ENCODE assay signal across 1 cellular context in genomic region chr3:175240928-175241327, GRCh38.
TF ChIP-seq lines count a peak whose summit lies in the region.

No MANE protein-coding gene starts in this region.

TF ChIP-seq in GM23338, 12 proteins besides CTCF, POLR2A, EP300 and RAD21 (continued from another document):
- no peak for TF ChIP-seq ZNF462 (CRISPR knock-in tag; IDR thresholded peaks at IDR 0.05)
